In genomic region chr6:43488667-43489276, GRCh38 we compare ENCODE assay signal across 1 cellular context.
TF ChIP-seq lines count a peak whose summit lies in the region.

No MANE protein-coding gene starts in this region.

TF ChIP-seq in HepG2, 621 proteins besides CTCF, POLR2A, EP300 and RAD21 (continued from another document and continues in another):
- TF ChIP-seq ZBTB40 (IDR thresholded peaks at IDR 0.05) (no peak), ZBTB40 (CRISPR knock-in tag; IDR thresholded peaks at IDR 0.05) (no peak), SP140L (CRISPR knock-in tag; IDR thresholded peaks at IDR 0.05; ENCODE audit: borderline replicate concordance) (no peak), ZNF609 (CRISPR knock-in tag; IDR thresholded peaks at IDR 0.05; ENCODE audit: borderline replicate concordance) (peak; percentile 38; the same call in 1 of the 2 replicates), ZNF563 (CRISPR knock-in tag; IDR thresholded peaks at IDR 0.05) (no peak; the same call in 1 of the 2 replicates), ZNF546 (CRISPR knock-in tag; conservative IDR thresholded peaks at IDR 0.05) (no peak), ETV5 (CRISPR knock-in tag; IDR thresholded peaks at IDR 0.05; ENCODE audit: borderline replicate concordance) (peak; percentile 83; the same call in 1 of the 2 replicates), CREB1 (IDR thresholded peaks at IDR 0.05) (no peak), CREB1 (CRISPR knock-in tag; IDR thresholded peaks at IDR 0.05) (no peak), ZNF34 (CRISPR knock-in tag; IDR thresholded peaks at IDR 0.05; ENCODE audit: borderline replicate concordance) (no peak), SAP130 (CRISPR knock-in tag; IDR thresholded peaks at IDR 0.05; ENCODE audit: low read depth) (peak; percentile 88), MEF2D (CRISPR knock-in tag; IDR thresholded peaks at IDR 0.05) (peak; percentile 87), RFXAP (CRISPR knock-in tag; IDR thresholded peaks at IDR 0.05; ENCODE audit: borderline replicate concordance) (0 out of 2 replicates have a peak, but pooled peaks have one; percentile 11), ZNF569 (CRISPR knock-in tag; IDR thresholded peaks at IDR 0.05; ENCODE audit: borderline replicate concordance) (no peak), SP1 (IDR thresholded peaks at IDR 0.05) (no peak), SP1 (CRISPR knock-in tag; IDR thresholded peaks at IDR 0.05) (no peak; the same call in 1 of the 2 replicates), NR1H2 (CRISPR knock-in tag; IDR thresholded peaks at IDR 0.05; ENCODE audit: borderline replicate concordance, low read depth) (no peak), AKAP8 (CRISPR knock-in tag; IDR thresholded peaks at IDR 0.05) (no peak), NFE2L2 (IDR thresholded peaks at IDR 0.05; ENCODE audit: low read length) (no peak), GATA4 (IDR thresholded peaks at IDR 0.05; ENCODE audit: borderline replicate concordance, low read depth) (no peak), ZNF598 (CRISPR knock-in tag; IDR thresholded peaks at IDR 0.05; ENCODE audit: borderline replicate concordance) (no peak), FOXC1 (CRISPR knock-in tag; IDR thresholded peaks at IDR 0.05; ENCODE audit: borderline replicate concordance) (no peak), ZNF329 (CRISPR knock-in tag; IDR thresholded peaks at IDR 0.05; ENCODE audit: low read depth) (no peak), ZNF547 (CRISPR knock-in tag; IDR thresholded peaks at IDR 0.05) (0 out of 2 replicates have a peak, but pooled peaks have one; percentile 31), TBX3 (IDR thresholded peaks at IDR 0.05; ENCODE audit: borderline replicate concordance) (no peak), TIGD3 (CRISPR knock-in tag; IDR thresholded peaks at IDR 0.05; ENCODE audit: borderline replicate concordance) (no peak), TFDP1 (CRISPR knock-in tag; IDR thresholded peaks at IDR 0.05; ENCODE audit: borderline replicate concordance) (no peak), ASH2L (IDR thresholded peaks at IDR 0.05; ENCODE audit: insufficient read length, low read depth, low read length) (peak; percentile 2), ZNF670 (CRISPR knock-in tag; IDR thresholded peaks at IDR 0.05; ENCODE audit: borderline replicate concordance) (peak; percentile 68; the same call in 1 of the 2 replicates), TARDBP (CRISPR knock-in tag; IDR thresholded peaks at IDR 0.05) (no peak; the same call in 1 of the 2 replicates), GZF1 (CRISPR knock-in tag; IDR thresholded peaks at IDR 0.05) (no peak), SIX1 (CRISPR knock-in tag; IDR thresholded peaks at IDR 0.05; ENCODE audit: borderline replicate concordance) (0 out of 2 replicates have a peak, but pooled peaks have one; percentile 8)
- TF ChIP-seq, protein P1, sequence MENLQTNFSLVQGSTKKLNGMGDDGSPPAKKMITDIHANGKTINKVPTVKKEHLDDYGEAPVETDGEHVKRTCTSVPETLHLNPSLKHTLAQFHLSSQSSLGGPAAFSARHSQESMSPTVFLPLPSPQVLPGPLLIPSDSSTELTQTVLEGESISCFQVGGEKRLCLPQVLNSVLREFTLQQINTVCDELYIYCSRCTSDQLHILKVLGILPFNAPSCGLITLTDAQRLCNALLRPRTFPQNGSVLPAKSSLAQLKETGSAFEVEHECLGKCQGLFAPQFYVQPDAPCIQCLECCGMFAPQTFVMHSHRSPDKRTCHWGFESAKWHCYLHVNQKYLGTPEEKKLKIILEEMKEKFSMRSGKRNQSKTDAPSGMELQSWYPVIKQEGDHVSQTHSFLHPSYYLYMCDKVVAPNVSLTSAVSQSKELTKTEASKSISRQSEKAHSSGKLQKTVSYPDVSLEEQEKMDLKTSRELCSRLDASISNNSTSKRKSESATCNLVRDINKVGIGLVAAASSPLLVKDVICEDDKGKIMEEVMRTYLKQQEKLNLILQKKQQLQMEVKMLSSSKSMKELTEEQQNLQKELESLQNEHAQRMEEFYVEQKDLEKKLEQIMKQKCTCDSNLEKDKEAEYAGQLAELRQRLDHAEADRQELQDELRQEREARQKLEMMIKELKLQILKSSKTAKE (CRISPR knock-in tag; IDR thresholded peaks at IDR 0.05; ENCODE audit: borderline replicate concordance), result peak; percentile 69; the same call in 1 of the 2 replicates
- TF ChIP-seq, protein P2, sequence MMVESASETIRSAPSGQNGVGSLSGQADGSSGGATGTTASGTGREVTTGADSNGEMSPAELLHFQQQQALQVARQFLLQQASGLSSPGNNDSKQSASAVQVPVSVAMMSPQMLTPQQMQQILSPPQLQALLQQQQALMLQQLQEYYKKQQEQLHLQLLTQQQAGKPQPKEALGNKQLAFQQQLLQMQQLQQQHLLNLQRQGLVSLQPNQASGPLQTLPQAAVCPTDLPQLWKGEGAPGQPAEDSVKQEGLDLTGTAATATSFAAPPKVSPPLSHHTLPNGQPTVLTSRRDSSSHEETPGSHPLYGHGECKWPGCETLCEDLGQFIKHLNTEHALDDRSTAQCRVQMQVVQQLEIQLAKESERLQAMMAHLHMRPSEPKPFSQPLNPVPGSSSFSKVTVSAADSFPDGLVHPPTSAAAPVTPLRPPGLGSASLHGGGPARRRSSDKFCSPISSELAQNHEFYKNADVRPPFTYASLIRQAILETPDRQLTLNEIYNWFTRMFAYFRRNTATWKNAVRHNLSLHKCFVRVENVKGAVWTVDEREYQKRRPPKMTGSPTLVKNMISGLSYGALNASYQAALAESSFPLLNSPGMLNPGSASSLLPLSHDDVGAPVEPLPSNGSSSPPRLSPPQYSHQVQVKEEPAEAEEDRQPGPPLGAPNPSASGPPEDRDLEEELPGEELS (CRISPR knock-in tag; IDR thresholded peaks at IDR 0.05), result peak; percentile 74
- TF ChIP-seq, protein P3, sequence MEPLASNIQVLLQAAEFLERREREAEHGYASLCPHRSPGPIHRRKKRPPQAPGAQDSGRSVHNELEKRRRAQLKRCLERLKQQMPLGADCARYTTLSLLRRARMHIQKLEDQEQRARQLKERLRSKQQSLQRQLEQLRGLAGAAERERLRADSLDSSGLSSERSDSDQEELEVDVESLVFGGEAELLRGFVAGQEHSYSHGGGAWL (CRISPR knock-in tag; IDR thresholded peaks at IDR 0.05), result no peak
